ENCODE assay signal across 8 cellular contexts in genomic region chr16:57628008-57628781, GRCh38. TPM values are rescaled to one million over a fixed set of nuclear protein-coding genes. Genes with fewer than 3 reads are reported as not detected.
DNase-seq lines count a peak whose midpoint lies in the region; ATAC-seq and TF ChIP-seq lines count a peak whose summit lies in the region.

ADGRG1 (plus strand) TSS chr16:57628630; CDS start chr16:57650288, 21,658 bp downstream.

- peak within 1 kb of the TSS; percentile 76 for H3K4me2 ChIP-seq in HCT116 (ENCODE audit: low read length)
- peak within 1 kb of the TSS; percentile 80 for H3K4me2 ChIP-seq in skeletal muscle satellite cell (ENCODE audit: low read length)

- H3K27me3 ChIP-seq in HCT116 (ENCODE audit: insufficient read depth, low read length) (no peaks in the 10 kb centered on the region), skeletal muscle satellite cell (ENCODE audit: control insufficient read depth, insufficient read depth, low read length) (no peaks in the 10 kb centered on the region)

- in situ Hi-C loops in ACHN (cut with HindIII; ENCODE audit: low pct_ligation_motif_present, low pct_unique_long_range_greater_than_20kb, low sequenced_read_pairs) = no loop called here

- no peak for TF ChIP-seq RAD21 in HCT116 (IDR thresholded peaks at IDR 0.05; ENCODE audit: low read depth)

- TF ChIP-seq POLR2A in HCT116 (IDR thresholded peaks at IDR 0.05; ENCODE audit: borderline replicate concordance, extremely low read depth, insufficient read depth, insufficient read length) = no peak

- H3K36me3 ChIP-seq in HCT116 (ENCODE audit: control insufficient read depth in 1 of 2, insufficient read depth in 2 of 2, low read length in 2 of 2) = no peaks in the 10 kb centered on the region
- no peaks in the 10 kb centered on the region for H3K36me3 ChIP-seq in skeletal muscle satellite cell (ENCODE audit: insufficient read depth, low read length)

- POLR2A ChIA-PET in HCT116 (lab: Charles Lee) = interaction anchor here (1.1 kb wide), 1 partner anchor 9 kb away, joined by 6 read pairs; no protein-coding TSS in a partner anchor

- H3K36me3 Mint-ChIP-seq in immature natural killer cell = no peaks in the 10 kb centered on the region

- H3K27ac Mint-ChIP-seq in immature natural killer cell = peak within 1 kb of the TSS in 5 of 6 donors; percentile 65 to 93 (median 74)

- RAD21 ChIA-PET in HCT116 (lab: Charles Lee; ENCODE audit: low non-redundant PET in 1 of 2, low total read pairs in 2 of 2, uncharacterized antibody in 2 of 2, unreplicated experiment in 2 of 2) = no interaction called here

- H2AFZ ChIP-seq in HCT116 (ENCODE audit: low read depth, low read length, poor library complexity, severe bottlenecking) = no peak within 1 kb of the TSS

- peak within 1 kb of the TSS; percentile 45; the same call in 1 of the 2 replicates for H3K27ac ChIP-seq in HCT116 (ENCODE audit: low read depth, low read length)

- peaks cover 0 to 6% (median 3%) of the 10 kb centered on the region in 3 donors for H3K27me3 Mint-ChIP-seq in immature natural killer cell (ENCODE audit: low read depth in 3 of 3)

- no peaks in the 10 kb centered on the region for H3K9me3 Mint-ChIP-seq in immature natural killer cell

- peak within 1 kb of the TSS; percentile 2 to 77 (median 72) for H3K4me3 Mint-ChIP-seq in immature natural killer cell

- BruUV-seq in HCT116 (replicated peaks; lab: Mats Ljungman, UMichigan) = no TSS peak

- DNase-seq in ACHN (peak; percentile 99), HCT116 (ENCODE audit: low read depth, low spot score) (peak; percentile 71), T1000 (lab: John Stamatoyannopoulos, UW) (peak; percentile 83), cardiac fibroblast (ENCODE audit: low read depth in 2 of 2) (peak; percentile 96 to 97), immature natural killer cell (peak in 1 of 3 donors; percentile 19)

- peak within 1 kb of the TSS; percentile 28; the same call in 1 of the 2 replicates for H3K9ac ChIP-seq in HCT116 (ENCODE audit: low read length)
- peak within 1 kb of the TSS; percentile 57 for H3K9ac ChIP-seq in skeletal muscle satellite cell (ENCODE audit: low read depth, low read length)

- TF ChIP-seq CTCF in HCT116 (IDR thresholded peaks at IDR 0.05 in 2 of 3, conservative IDR thresholded peaks at IDR 0.05 in 1 of 3; ENCODE audit: borderline replicate concordance in 1 of 3, insufficient read depth in 1 of 3, low read depth in 2 of 3, low read length in 2 of 3) (peak in 2 of 3 experiments; percentile 12 to 19; a peak in 1 of 6 replicates), cardiac fibroblast (IDR thresholded peaks at IDR 0.05; ENCODE audit: low read depth, low read length) (no peak)

- peaks cover 36 to 61% of the 10 kb centered on the region in 2 experiments for H3K4me1 ChIP-seq in HCT116 (ENCODE audit: control insufficient read depth in 1 of 2, insufficient read depth in 2 of 2, low read length in 2 of 2)
- peaks cover 44% of the 10 kb centered on the region for H3K4me1 ChIP-seq in skeletal muscle satellite cell (ENCODE audit: control insufficient read depth, insufficient read depth, low read length)

- intact Hi-C loops in HCT116 (cut with micrococcal nuclease) = no loop called here

- no peaks in the 10 kb centered on the region for H3K9me2 ChIP-seq in HCT116 (ENCODE audit: insufficient read depth)

- ATAC-seq in HCT116 (peak; percentile 88), GM18873 (IDR thresholded peaks at IDR 0.05; ENCODE audit: low FRiP score, unreplicated experiment) (no peak), GM21528 (IDR thresholded peaks at IDR 0.05; ENCODE audit: low FRiP score, unreplicated experiment) (no peak)

- no peaks in the 10 kb centered on the region for H3K79me2 ChIP-seq in HCT116 (ENCODE audit: insufficient read depth, low read length)

- peak within 1 kb of the TSS; percentile 26 to 32 for H3K4me3 ChIP-seq in HCT116 (replicated peaks in 1 of 2; ENCODE audit: low read depth in 1 of 2, low read length in 2 of 2)
- H3K4me3 ChIP-seq in cardiac fibroblast (replicated peaks in 1 of 2; ENCODE audit: low read depth in 2 of 2, low read length in 2 of 2) = peak within 1 kb of the TSS; percentile 28 to 46
- peak within 1 kb of the TSS; percentile 53 for H3K4me3 ChIP-seq in skeletal muscle satellite cell (ENCODE audit: low read length)

- CTCF ChIA-PET in HCT116 (lab: Charles Lee) = interaction anchor here (0.5 to 1.2 kb wide), 4 partner anchors 9 to 465 kb away, joined by 3 to 8 read pairs (median 4); no protein-coding TSS in a partner anchor

- peaks cover 13 to 18% of the 10 kb centered on the region in 2 donors for H3K4me1 Mint-ChIP-seq in immature natural killer cell

- no peaks in the 10 kb centered on the region for H3K9me3 ChIP-seq in HCT116 (ENCODE audit: control insufficient read depth in 1 of 2, insufficient read depth in 1 of 2, low read depth in 1 of 2, low read length in 2 of 2)
- H3K9me3 ChIP-seq in skeletal muscle satellite cell (replicated peaks; ENCODE audit: low read length) = no peaks in the 10 kb centered on the region

- H4K20me1 ChIP-seq in HCT116 (ENCODE audit: insufficient read depth) = no peaks in the 10 kb centered on the region

TF ChIP-seq in HCT116, 20 proteins besides CTCF, POLR2A, EP300 and RAD21:
- TF ChIP-seq SRF (IDR thresholded peaks at IDR 0.05; ENCODE audit: low read depth) = no peak
- peak; percentile 12; the same call in 1 of the 2 replicates for TF ChIP-seq POLR2AphosphoS5 (IDR thresholded peaks at IDR 0.05; ENCODE audit: low read depth, low read length)
TF ChIP-seq in HCT116: peak in this region for 1.

RNA-seq across cellular contexts. Expression of gene ADGRG1, which starts in this region (rescaled TPM):
- total RNA-seq in HCT116 (2021; ENCODE audit: unreplicated experiment) = 36.4 TPM
- polyA plus RNA-seq in HCT116 (2012) = 62.7 and 64.5 TPM in 2 replicates
- 100 to 1,000 TPM; 218 to 784 (median 395) TPM for polyA plus RNA-seq in immature natural killer cell
- total RNA-seq in skeletal muscle satellite cell (2012; rRNA removed) = 6.6 and 15.5 TPM in 2 replicates
